In genomic region chr1:110986407-110986891, GRCh38 we compare ENCODE assay signal across 21 cellular contexts.
"Had no signal": no experiment of that assay in that cellular context is flagged by ENCODE, and none has a peak within 500 bp of the region (broad histone marks: within the 10 kb centered on the region; RNA-seq: fewer than 3 reads in every experiment).

No MANE protein-coding gene starts in this region.

- H3K4me1 ChIP-seq: SJSA1 had no signal

- H3K4me3 ChIP-seq: SJSA1, SK-N-MC had no signal

- H3K9me3 ChIP-seq: SJSA1 had no signal

- DNase-seq: IMR-90, Karpas-422, KG1, MM.1S, NCI-H1048, NCI-H1105, NCI-H1417, NCI-H1436 treated with DMSO at 0.1 percent for 48 hours, NCI-H1694, NCI-H187 treated with DMSO at 0.1 percent for 48 hours, NCI-H2029 treated with DMSO at 0.1 percent for 48 hours, NCI-H2227 treated with DMSO at 0.1 percent for 48 hours, NCI-H524, NCI-H526 treated with DMSO at 0.1 percent for 48 hours, NCI-H748 treated with DMSO at 0.1 percent for 48 hours, Right ventricle myocardium superior, RPMI8226, SIG-M5 had no signal

- ATAC-seq: HepG2 had no signal

- H3K27ac ChIP-seq: SJSA1, SK-N-MC had no signal

- H3K36me3 ChIP-seq: SJSA1 had no signal
